Comparison of ENCODE assay signal across 15 cellular contexts in genomic region chr2:75324716-75325291, GRCh38.
"Had no signal": no experiment of that assay in that cellular context is flagged by ENCODE, and none has a peak within 500 bp of the region (broad histone marks: within the 10 kb centered on the region; RNA-seq: fewer than 3 reads in every experiment).

No MANE protein-coding gene starts in this region.

- H3K4me3 ChIP-seq: gastroesophageal sphincter, left lung, lower lobe of right lung, psoas muscle, right atrium auricular region, testis, tibial nerve had no signal

- H3K27me3 ChIP-seq: gastroesophageal sphincter, left lung, right atrium auricular region, testis, tibial nerve had no signal

- H3K36me3 ChIP-seq: gastroesophageal sphincter, left lung, lower lobe of right lung, right atrium auricular region, tibial nerve had no signal

- DNase-seq: erythroblast; foreskin fibroblast; immature natural killer cell; left lung; lower lobe of right lung; naive B cell; nephron progenitor cell; psoas muscle; small intestine; stimulated activated CD4-positive, alpha-beta T cell treated with anti-CD3 and anti-CD28 coated beads, Interleukin-4, amount 100 ng/mL, for 1 hour; testis had no signal

- H3K27ac ChIP-seq: gastroesophageal sphincter, left lung, lower lobe of right lung, psoas muscle, right atrium auricular region, testis had no signal

- H3K9me3 ChIP-seq: gastroesophageal sphincter, left lung, lower lobe of right lung, psoas muscle, right atrium auricular region, testis, tibial nerve had no signal

- ATAC-seq: gastroesophageal sphincter; left lung; lower lobe of right lung; psoas muscle; stimulated activated memory B cell treated with anti-CD40 and anti-IgM and Interleukin-4, amounts not matched to agents 10 μg/mL and 1 μg/mL and 100 μg/mL, for 72 hours had no signal

- H3K4me1 ChIP-seq: gastroesophageal sphincter, left lung, lower lobe of right lung, psoas muscle, right atrium auricular region, testis, tibial nerve had no signal
